ENCODE assay signal across 7 cellular contexts in genomic region chr18:4282954-4283353, GRCh38.
"Had no signal": no experiment of that assay in that cellular context is flagged by ENCODE, and none has a peak within 500 bp of the region (broad histone marks: within the 10 kb centered on the region; RNA-seq: fewer than 3 reads in every experiment).

No MANE protein-coding gene starts in this region.

- DNase-seq: GDM1, GF-D8 had no signal

- FAIRE-seq: G401.6, GM12891, GM12892, GM18507, GM19239 had no signal
